8 cellular contexts compared by ENCODE assay signal in the genomic region with DNA sequence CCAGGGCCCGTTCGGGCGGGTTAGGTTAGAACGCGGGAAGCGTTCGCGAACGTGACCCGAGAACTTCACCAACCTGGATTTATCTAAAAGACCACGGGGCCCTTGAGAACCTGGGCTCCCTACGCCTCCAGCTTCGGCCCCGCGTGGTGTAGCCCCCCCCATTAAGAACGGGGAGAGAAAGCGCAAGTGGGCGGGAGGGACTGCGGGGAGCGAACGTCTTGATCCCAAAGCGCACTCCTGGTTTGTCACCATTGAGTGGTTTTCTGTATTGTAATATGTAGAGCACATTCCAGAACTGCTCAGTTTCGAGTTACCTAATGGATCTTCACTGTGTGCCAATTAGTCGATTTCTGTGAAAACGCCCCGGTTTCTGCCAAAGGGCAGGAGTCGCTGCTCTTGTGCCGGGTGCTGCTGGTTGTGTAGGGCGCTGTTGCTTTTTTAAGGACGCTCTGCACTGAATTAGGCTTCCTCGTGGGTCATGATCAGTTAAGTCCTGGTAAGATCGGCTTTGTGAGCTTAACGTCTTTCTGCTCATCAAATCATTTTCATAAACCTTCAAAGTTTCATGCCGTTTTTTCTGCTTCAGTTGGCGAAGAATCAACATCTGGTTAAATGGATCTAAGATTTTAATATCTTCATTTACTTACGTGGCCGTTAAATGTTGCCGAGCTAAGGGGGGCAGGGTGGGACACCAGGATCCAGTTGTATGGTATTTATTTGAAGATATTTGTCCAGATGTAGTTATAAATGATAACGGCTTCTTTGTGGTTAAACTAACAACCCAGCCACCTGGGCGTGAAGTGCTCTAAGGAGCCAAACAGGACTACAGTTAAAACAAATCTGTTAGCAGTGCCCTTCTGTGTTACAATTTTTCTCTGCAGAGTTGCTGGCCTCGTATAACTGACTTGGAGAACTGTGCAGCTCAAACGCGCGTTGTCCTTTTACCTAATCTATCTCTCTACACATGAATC. TPM values are rescaled to one million over a fixed set of nuclear protein-coding genes. Genes with fewer than 3 reads are reported as not detected.
DNase-seq lines count a peak whose midpoint lies in the region; ATAC-seq and TF ChIP-seq lines count a peak whose summit lies in the region.

No MANE protein-coding gene starts in this region.

- peak overlapping the region; percentile 82 for H3K9ac ChIP-seq in OCI-LY3 (ENCODE audit: low read length)

- peaks cover 7% of the 10 kb centered on the region for H3K27me3 Mint-ChIP-seq in CD4-positive, alpha-beta T cell
- H3K27me3 Mint-ChIP-seq in osteocyte (ENCODE audit: unreplicated experiment) (no peaks in the 10 kb centered on the region), type B pancreatic cell (peaks cover 4% of the 10 kb centered on the region)

- peak overlapping the region; percentile 79 for H3K4me3 ChIP-seq in OCI-LY3 (ENCODE audit: low read length)
- peak overlapping the region; percentile 71 to 86 for H3K4me3 ChIP-seq in foreskin fibroblast (ENCODE audit: low read depth in 1 of 2, low read length in 2 of 2)

- CTCF ChIA-PET in CD4-positive, alpha-beta T cell (lab: Charles Lee) = interaction anchor here (0.6 to 3.6 kb wide), 9 partner anchors 88 to 298 kb away, joined by 3 to 15 read pairs (median 5); partner anchors contain the start of gene TMEM131L

- H4K20me1 ChIP-seq in OCI-LY3 (ENCODE audit: insufficient read depth, low read length) = peaks cover 2% of the 10 kb centered on the region; the same call in 1 of the 2 replicates

- H3K4me1 Mint-ChIP-seq in CD4-positive, alpha-beta T cell (ENCODE audit: low read depth) = peaks cover 13% of the 10 kb centered on the region
- peaks cover 18% of the 10 kb centered on the region for H3K4me1 Mint-ChIP-seq in osteocyte (ENCODE audit: unreplicated experiment)
- H3K4me1 Mint-ChIP-seq in type B pancreatic cell (ENCODE audit: unreplicated experiment) = peaks cover 20% of the 10 kb centered on the region

- no peaks in the 10 kb centered on the region for H3K9me3 ChIP-seq in CD4-positive, alpha-beta T cell (ENCODE audit: control insufficient read depth, low read length)
- H3K9me3 ChIP-seq in OCI-LY3 (ENCODE audit: insufficient read depth, low read length) = no peaks in the 10 kb centered on the region

- peak overlapping the region; percentile 83 for H3K4me2 ChIP-seq in OCI-LY3 (ENCODE audit: low read length)

- H3K4me1 ChIP-seq in OCI-LY3 (ENCODE audit: low read length) = peaks cover 50% of the 10 kb centered on the region

- H3K27ac Mint-ChIP-seq in CD4-positive, alpha-beta T cell = peak overlapping the region; percentile 57
- H3K27ac Mint-ChIP-seq in osteocyte (ENCODE audit: unreplicated experiment) (peak overlapping the region; percentile 55), type B pancreatic cell (peak overlapping the region; percentile 86)

- H3K36me3 ChIP-seq in OCI-LY3 (replicated peaks; ENCODE audit: low read depth, low read length) = peaks cover 3% of the 10 kb centered on the region

- POLR2A ChIA-PET in CD4-positive, alpha-beta T cell (lab: Charles Lee) = interaction anchor here (0.6 to 3.8 kb wide), 12 partner anchors 15 to 228 kb away, joined by 3 to 30 read pairs (median 4); partner anchors contain the start of gene TMEM131L

- no peaks in the 10 kb centered on the region for H3K27me3 ChIP-seq in CD4-positive, alpha-beta T cell (ENCODE audit: control insufficient read depth, insufficient read depth, low read length)
- no peaks in the 10 kb centered on the region for H3K27me3 ChIP-seq in OCI-LY3 (ENCODE audit: low read depth, low read length)

- peak; percentile 29 to 52 (median 37) for DNase-seq in CD4-positive, alpha-beta T cell
- DNase-seq in activated T-cell treated with anti-CD3 and anti-CD28 coated beads, Interleukin-2, amount 50 U/mL, for 48 hours = peak; percentile 68 to 71
- DNase-seq in foreskin fibroblast (peak; percentile 49 to 79), osteocyte (ENCODE audit: extremely low spot score, unreplicated experiment) (peak; percentile 75), type B pancreatic cell (ENCODE audit: extremely low spot score, unreplicated experiment) (no peak)

- peak overlapping the region; percentile 93 for H3K4me3 Mint-ChIP-seq in CD4-positive, alpha-beta T cell
- H3K4me3 Mint-ChIP-seq in osteocyte (ENCODE audit: unreplicated experiment) (peak overlapping the region; percentile 90), type B pancreatic cell (peak overlapping the region; percentile 97)

- H3K27ac ChIP-seq in CD4-positive, alpha-beta T cell (ENCODE audit: low read depth, low read length) = no peak overlapping the region
- H3K27ac ChIP-seq in OCI-LY3 (ENCODE audit: low read length) = peak overlapping the region; percentile 47

- TF ChIP-seq CTCF in CD4-positive, alpha-beta T cell (IDR thresholded peaks at IDR 0.05) = no peak
- TF ChIP-seq CTCF in OCI-LY3 (IDR thresholded peaks at IDR 0.05; ENCODE audit: low read depth, low read length) = peak; percentile 39
- no peak for TF ChIP-seq CTCF in foreskin fibroblast (IDR thresholded peaks at IDR 0.05; ENCODE audit: low read depth, low read length)
- TF ChIP-seq CTCF in osteocyte (IDR thresholded peaks at IDR 0.05) = no peak
- TF ChIP-seq CTCF in type B pancreatic cell (conservative IDR thresholded peaks at IDR 0.05) = no peak

- ATAC-seq in CD4-positive, alpha-beta T cell (ENCODE audit: poor library complexity) = peak; percentile 51
- ATAC-seq in GM19397 (IDR thresholded peaks at IDR 0.05; ENCODE audit: unreplicated experiment) (peak; percentile 17), HG03521 (IDR thresholded peaks at IDR 0.05; ENCODE audit: unreplicated experiment) (peak; percentile 12)

- intact Hi-C loops in CD4-positive, alpha-beta T cell (cut with DNase I, micrococcal nuclease) = loop anchor here (1.0 to 2.0 kb wide), 3 partner anchors 88 to 300 kb away; partner anchors contain the start of gene TMEM131L (in 1 of the 2)

- peak overlapping the region; percentile 48 for H2AFZ ChIP-seq in OCI-LY3 (ENCODE audit: low read depth, low read length)

- no peaks in the 10 kb centered on the region for H3K36me3 Mint-ChIP-seq in CD4-positive, alpha-beta T cell (ENCODE audit: low read depth)
- H3K36me3 Mint-ChIP-seq in osteocyte (ENCODE audit: unreplicated experiment) (no peaks in the 10 kb centered on the region), type B pancreatic cell (peaks cover 10% of the 10 kb centered on the region)

- H3K9me3 Mint-ChIP-seq in CD4-positive, alpha-beta T cell = no peaks in the 10 kb centered on the region
- H3K9me3 Mint-ChIP-seq in osteocyte (ENCODE audit: unreplicated experiment) (no peaks in the 10 kb centered on the region), type B pancreatic cell (no peaks in the 10 kb centered on the region)

- H3K79me2 ChIP-seq in OCI-LY3 (ENCODE audit: low read length) = peaks cover 52% of the 10 kb centered on the region

RNA-seq across cellular contexts. Expression of gene MND1, which starts 0.8 kb away (rescaled TPM):
- under 1 TPM in 1 of 2 experiments, not detected in 1; 0.42 TPM for total RNA-seq in CD4-positive, alpha-beta T cell
- total RNA-seq in osteocyte (0.91 and 1.8 TPM in 2 replicates), type B pancreatic cell (ENCODE audit: low replicate concordance) (3.8 and 15.2 TPM in 2 replicates)
